ENCODE assay signal across 27 cellular contexts in genomic region chr17:8675306-8675705, GRCh38. TPM values are rescaled to one million over a fixed set of nuclear protein-coding genes. Genes with fewer than 3 reads are reported as not detected.
DNase-seq lines count a peak whose midpoint lies in the region; TF ChIP-seq lines count a peak whose summit lies in the region.
"Had no signal": no experiment of that assay in that cellular context is flagged by ENCODE, and none has a peak within 500 bp of the region (broad histone marks: within the 10 kb centered on the region; RNA-seq: fewer than 3 reads in every experiment).

No MANE protein-coding gene starts in this region.

- H3K79me2 ChIP-seq in GM23248 (ENCODE audit: insufficient read depth) (no peaks in the 10 kb centered on the region), MM.1S (ENCODE audit: low read length) (no peaks in the 10 kb centered on the region)

- H3K4me3 Mint-ChIP-seq in CD4-positive, alpha-beta memory T cell: no peak overlapping the region
- H3K4me3 Mint-ChIP-seq: activated CD4-positive, alpha-beta T cell treated with anti-CD3 and anti-CD28 coated beads, Interleukin-2, amount 10 ng/mL, durations not matched to agents 24 days and 14 days; natural killer cell treated with Interleukin-12 subunit alpha and Interleukin-12 subunit beta and Interleukin-15 and Interleukin-18, amount 100 ng/mL, for 72 hours; T-helper 2 cell treated with Interferon-gamma antibody and Interleukin-4, amounts not matched to agents 5 μg/mL and 100 μg/mL, for 36 hours had no signal

- H3K9me3 Mint-ChIP-seq in CD4-positive, alpha-beta memory T cell: peaks cover 0 to 4% (median 0%) of the 10 kb centered on the region in 8 donors
- H3K9me3 Mint-ChIP-seq: activated CD4-positive, alpha-beta T cell treated with anti-CD3 and anti-CD28 coated beads, Interleukin-2, amount 10 ng/mL, durations not matched to agents 24 days and 14 days; natural killer cell treated with Interleukin-12 subunit alpha and Interleukin-12 subunit beta and Interleukin-15 and Interleukin-18, amount 100 ng/mL, for 72 hours; T-helper 2 cell treated with Interferon-gamma antibody and Interleukin-4, amounts not matched to agents 5 μg/mL and 100 μg/mL, for 36 hours had no signal

- no peaks in the 10 kb centered on the region for H3K27me3 ChIP-seq in GM23248 (replicated peaks; ENCODE audit: insufficient read depth)
- H3K27me3 ChIP-seq in ascending aorta: no peaks in the 10 kb centered on the region
- no peaks in the 10 kb centered on the region for H3K27me3 ChIP-seq in stomach smooth muscle (ENCODE audit: control insufficient read depth in 1 of 2, insufficient read depth in 2 of 2, low read length in 2 of 2)
- H3K27me3 ChIP-seq in CD4-positive, alpha-beta memory T cell (ENCODE audit: insufficient read depth, low read length): no peaks in the 10 kb centered on the region
- H3K27me3 ChIP-seq in MM.1S (replicated peaks; ENCODE audit: insufficient read depth, low read length): no peaks in the 10 kb centered on the region
- H3K27me3 ChIP-seq: ovary, suprapubic skin had no signal

- in situ Hi-C loops in GM23248 (cut with MboI): no loop called here

- POLR2A ChIA-PET in CD4-positive, alpha-beta memory T cell (lab: Charles Lee; ENCODE audit: partially characterized antibody): no interaction called here

- H3K27ac Mint-ChIP-seq in CD4-positive, alpha-beta memory T cell: no peak overlapping the region
- H3K27ac Mint-ChIP-seq: activated CD4-positive, alpha-beta T cell treated with anti-CD3 and anti-CD28 coated beads, Interleukin-2, amount 10 ng/mL, durations not matched to agents 24 days and 14 days; IgD-negative memory B cell; natural killer cell treated with Interleukin-12 subunit alpha and Interleukin-12 subunit beta and Interleukin-15 and Interleukin-18, amount 100 ng/mL, for 72 hours; T-helper 2 cell treated with Interferon-gamma antibody and Interleukin-4, amounts not matched to agents 5 μg/mL and 100 μg/mL, for 36 hours had no signal

- no peak for TF ChIP-seq POLR2A in erythroblast (IDR thresholded peaks at IDR 0.05; ENCODE audit: low read length)

- H3K4me3 ChIP-seq in GM23248 (no peak overlapping the region), ascending aorta (peak overlapping the region in 1 of 2 donors; percentile 38), iPS-18c (ENCODE audit: insufficient read depth, low read depth, low read length) (0 out of 2 replicates have a peak overlapping the region, but pooled peaks have one; percentile 2), stomach smooth muscle (ENCODE audit: low read length in 2 of 2) (no peak overlapping the region), MM.1S (ENCODE audit: low read length) (no peak overlapping the region)
- H3K4me3 ChIP-seq in CD4-positive, alpha-beta memory T cell (ENCODE audit: low read length in 2 of 2): no peak overlapping the region
- H3K4me3 ChIP-seq: mucosa of descending colon, ovary, suprapubic skin had no signal

- intact Hi-C loops in ascending aorta (cut with DNase I): loop anchor here (2.0 kb wide), 4 partner anchors 21 to 69 kb away; partner anchors contain the start of genes CCDC42 and MYH10
- intact Hi-C loops in CD4-positive, alpha-beta memory T cell (cut with micrococcal nuclease): no loop called here

- H3K9me2 ChIP-seq in GM23248 (ENCODE audit: insufficient read depth) (no peaks in the 10 kb centered on the region), MM.1S (replicated peaks; ENCODE audit: insufficient read depth, low read length) (no peaks in the 10 kb centered on the region)

- H3K27me3 Mint-ChIP-seq in CD4-positive, alpha-beta memory T cell: peaks cover 10 to 16% of the 10 kb centered on the region in 2 donors

- H2AFZ ChIP-seq in GM23248 (peak overlapping the region; percentile 51; the same call in 1 of the 2 replicates), MM.1S (ENCODE audit: low read length) (no peak overlapping the region)

- WGBS in GM23248 (ENCODE audit: low coverage in 1 of 2, low lambda C conversion rate in 2 of 2, missing lambda C conversion rate in 2 of 2), 2 experiments: 27 to 32% methylated on average over 8 of the region's 8 CpGs

- H3F3A ChIP-seq in GM23248 (ENCODE audit: insufficient read depth) (peaks cover 16% of the 10 kb centered on the region), MM.1S (ENCODE audit: insufficient read depth, low read length) (no peaks in the 10 kb centered on the region)

- H3K9ac ChIP-seq in GM23248 (no peak overlapping the region), stomach smooth muscle (ENCODE audit: low read length in 2 of 2) (no peak overlapping the region), MM.1S (ENCODE audit: low read length) (no peak overlapping the region)

- H3K4me1 ChIP-seq in GM23248 (ENCODE audit: insufficient read depth) (peaks cover 28% of the 10 kb centered on the region), ascending aorta (peaks cover 13 to 59% of the 10 kb centered on the region in 2 donors), stomach smooth muscle (ENCODE audit: control insufficient read depth, insufficient read depth, low read length) (peaks cover 19% of the 10 kb centered on the region), MM.1S (ENCODE audit: low read length) (no peaks in the 10 kb centered on the region)
- no peaks in the 10 kb centered on the region for H3K4me1 ChIP-seq in CD4-positive, alpha-beta memory T cell (ENCODE audit: insufficient read depth, low read length)

- no peaks in the 10 kb centered on the region for H3K36me3 Mint-ChIP-seq in CD4-positive, alpha-beta memory T cell
- H3K36me3 Mint-ChIP-seq: IgD-negative memory B cell; natural killer cell treated with Interleukin-12 subunit alpha and Interleukin-12 subunit beta and Interleukin-15 and Interleukin-18, amount 100 ng/mL, for 72 hours had no signal

- H4K20me1 ChIP-seq in GM23248 (ENCODE audit: insufficient read depth) (no peaks in the 10 kb centered on the region), MM.1S (ENCODE audit: insufficient read depth, low read length) (no peaks in the 10 kb centered on the region)

- no peak for TF ChIP-seq CTCF in ascending aorta (IDR thresholded peaks at IDR 0.05)
- no peak for TF ChIP-seq CTCF in MM.1S (IDR thresholded peaks at IDR 0.05; ENCODE audit: low read length)

- DNase-seq in GM23248: no peak
- DNase-seq in ascending aorta (ENCODE audit: low spot score in 2 of 2): peak in 1 of 2 donors; percentile 63
- DNase-seq in CD4-positive, alpha-beta memory T cell: no peak
- no peak for DNase-seq in MM.1S
- no peak for DNase-seq in erythroblast (lab: John Stamatoyannopoulos, UW)
- DNase-seq: ACHN; activated CD4-positive, alpha-beta T cell treated with anti-CD3 and anti-CD28 coated beads, Interleukin-2, amount 10 ng/mL, durations not matched to agents 24 days and 14 days; activated effector memory CD4-positive, alpha-beta T cell treated with anti-CD3 and anti-CD28 coated beads, Interleukin-2, amount 50 U/mL, for 16 hours; activated T-cell treated with anti-CD3 and anti-CD28 coated beads, Interleukin-2, amount 50 U/mL, for 1 hour; BE2C; DMS153; effector CD8-positive, alpha-beta T cell; NCI-H1092; NCI-H187; NCI-H2171 treated with DMSO at 0.1 percent for 48 hours; NCI-H524 treated with DMSO at 0.1 percent for 48 hours; SHP77 treated with DMSO at 0.1 percent for 48 hours; stimulated activated CD4-positive, alpha-beta T cell treated with anti-CD3 and anti-CD28 coated beads, Interleukin-2, amount 100 ng/mL, for 48 hours had no signal

- no peaks in the 10 kb centered on the region for H3K9me3 ChIP-seq in GM23248 (ENCODE audit: low read depth)
- no peaks in the 10 kb centered on the region for H3K9me3 ChIP-seq in ascending aorta
- peaks cover 2% of the 10 kb centered on the region for H3K9me3 ChIP-seq in iPS-18c (ENCODE audit: control insufficient read depth, insufficient read depth, low read length)
- peaks cover 0 to 2% of the 10 kb centered on the region in 2 donors for H3K9me3 ChIP-seq in stomach smooth muscle (ENCODE audit: control insufficient read depth in 2 of 2, low read length in 2 of 2)
- H3K9me3 ChIP-seq in CD4-positive, alpha-beta memory T cell (ENCODE audit: control insufficient read depth in 1 of 2, low read length in 2 of 2): no peaks in the 10 kb centered on the region
- no peaks in the 10 kb centered on the region for H3K9me3 ChIP-seq in MM.1S (replicated peaks; ENCODE audit: insufficient read depth, low read length)
- H3K9me3 ChIP-seq: BE2C, mucosa of descending colon, ovary, suprapubic skin had no signal

- H3K4me2 ChIP-seq in GM23248 (ENCODE audit: unreplicated experiment) (peak overlapping the region; percentile 24), MM.1S (ENCODE audit: low read depth, low read length) (no peak overlapping the region)

- H3K4me1 Mint-ChIP-seq in CD4-positive, alpha-beta memory T cell: no peaks in the 10 kb centered on the region
- H3K4me1 Mint-ChIP-seq: activated CD4-positive, alpha-beta T cell treated with anti-CD3 and anti-CD28 coated beads, Interleukin-2, amount 10 ng/mL, durations not matched to agents 24 days and 14 days had no signal

- H3K27ac ChIP-seq in GM23248 (no peak overlapping the region), ascending aorta (peak overlapping the region; percentile 93 to 95), stomach smooth muscle (ENCODE audit: low read length) (peak overlapping the region; percentile 62), MM.1S (ENCODE audit: low read length) (no peak overlapping the region)
- no peak overlapping the region for H3K27ac ChIP-seq in CD4-positive, alpha-beta memory T cell (ENCODE audit: low read depth, low read length)
- H3K27ac ChIP-seq: epithelial cell of prostate, suprapubic skin had no signal

- CTCF ChIA-PET in CD4-positive, alpha-beta memory T cell (lab: Charles Lee; ENCODE audit: partially characterized antibody): no interaction called here

- no peaks in the 10 kb centered on the region for H3K36me3 ChIP-seq in GM23248 (ENCODE audit: low read depth)
- no peaks in the 10 kb centered on the region for H3K36me3 ChIP-seq in ascending aorta
- H3K36me3 ChIP-seq in stomach smooth muscle (ENCODE audit: control insufficient read depth in 2 of 2, insufficient read depth in 2 of 2, low read length in 2 of 2): no peaks in the 10 kb centered on the region
- H3K36me3 ChIP-seq in CD4-positive, alpha-beta memory T cell (ENCODE audit: insufficient read depth, low read length): no peaks in the 10 kb centered on the region
- H3K36me3 ChIP-seq in MM.1S (replicated peaks; ENCODE audit: insufficient read depth, low read length): no peaks in the 10 kb centered on the region
- H3K36me3 ChIP-seq: BE2C, ovary, suprapubic skin had no signal

RNA-seq across cellular contexts. Expression of gene MYH10, which starts 44.8 kb away (rescaled TPM):
- total RNA-seq in GM23248 (2014; rRNA removed; shearing (Covaris generic)): 39.2 and 46.8 TPM in 2 replicates
- 69.5 and 76.8 TPM in 2 replicates for polyA plus RNA-seq in GM23248 (2016; fragmentation: Nextera tagmentation; extraction: Ambion mirVana)
- 378 TPM for total RNA-seq in ascending aorta
- 1 to 10 TPM; 1.9 to 2.8 TPM for total RNA-seq in CD4-positive, alpha-beta memory T cell
- polyA plus RNA-seq in CD4-positive, alpha-beta memory T cell: 1 to 10 TPM; 1.9 to 2.2 TPM

Comparison
In these comparisons a context has a peak if more than half of its experiments do, and no peak if none do; other contexts are left out.
1. H3K27ac ChIP-seq: peak in ascending aorta (2 of 2) and stomach smooth muscle (single experiment); none in GM23248 (single experiment), CD4-positive, alpha-beta memory T cell (single experiment) and MM.1S (single experiment).
2. RNA of gene MYH10, which starts 44.8 kb away (total RNA-seq): 378 TPM in ascending aorta (single experiment) and 39.2 to 46.8 TPM in GM23248; 1.9 to 2.8 TPM in CD4-positive, alpha-beta memory T cell; every median in the first group is over 10 times any median in the second.